Comparison of ENCODE assay signal across 10 cellular contexts in the genomic region with DNA sequence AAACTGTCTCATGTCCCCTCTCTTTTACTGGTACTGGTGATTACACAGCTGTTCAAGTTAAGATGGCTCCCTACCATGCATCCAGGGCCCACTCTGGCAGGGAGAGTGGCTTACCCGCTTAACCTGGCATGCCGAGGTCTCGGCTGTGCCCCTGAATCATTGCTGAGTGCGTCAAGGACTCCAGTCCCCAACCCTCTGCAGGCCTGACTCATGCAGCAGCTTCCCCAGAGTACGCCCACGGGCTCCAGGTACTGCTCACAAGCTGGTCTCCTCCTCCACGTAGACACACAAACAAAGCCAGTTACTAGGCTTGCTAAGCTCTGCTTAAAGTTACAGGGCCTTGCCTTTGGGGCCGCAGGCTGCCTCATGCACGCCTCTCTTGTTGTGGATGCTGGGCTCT.
DNase-seq lines count a peak whose midpoint lies in the region; ATAC-seq, FAIRE-seq and TF ChIP-seq lines count a peak whose summit lies in the region.
"Had no signal": no experiment of that assay in that cellular context is flagged by ENCODE, and none has a peak within 500 bp of the region (broad histone marks: within the 10 kb centered on the region; RNA-seq: fewer than 3 reads in every experiment).

No MANE protein-coding gene starts in this region.

- H3K9me3 ChIP-seq in CD4-positive, alpha-beta memory T cell (ENCODE audit: control insufficient read depth in 1 of 2, low read length in 2 of 2), result no peaks in the 10 kb centered on the region
- peaks cover 10% of the 10 kb centered on the region for H3K9me3 ChIP-seq in GM12878 (replicated peaks; ENCODE audit: control insufficient read depth, insufficient read depth, low read length)
- no peaks in the 10 kb centered on the region for H3K9me3 ChIP-seq in skeletal muscle satellite cell (replicated peaks; ENCODE audit: low read length)
- peaks cover 0 to 14% (median 10%) of the 10 kb centered on the region in 8 donors for H3K9me3 ChIP-seq in spleen

- H3K9ac ChIP-seq in GM12878 (ENCODE audit: control insufficient read depth, insufficient read depth, low read length) (no peak overlapping the region), skeletal muscle satellite cell (ENCODE audit: low read depth, low read length) (peak overlapping the region; percentile 17)
- H3K9ac ChIP-seq: neural progenitor cell had no signal

- POLR2A ChIA-PET in CD4-positive, alpha-beta memory T cell (lab: Charles Lee; ENCODE audit: partially characterized antibody), result interaction anchor here (1.0 kb wide), 1 partner anchor 12 kb away, joined by 4 read pairs; no protein-coding TSS in a partner anchor
- POLR2A ChIA-PET in activated B cell treated with CpG ODN at 0.5 μM for 24 hours (lab: Charles Lee) (interaction anchor here (1.2 to 2.1 kb wide), 3 partner anchors 11 to 104 kb away, joined by 3 to 11 read pairs (median 9); no protein-coding TSS in a partner anchor), GM12878 (lab: Charles Lee) (no interaction called here)

- H3K36me3 ChIP-seq in CD4-positive, alpha-beta memory T cell (ENCODE audit: insufficient read depth, low read length), result no peaks in the 10 kb centered on the region
- H3K36me3 ChIP-seq in GM12878 (ENCODE audit: control insufficient read depth in 2 of 2, insufficient read depth in 2 of 2, low read length in 1 of 2), result no peaks in the 10 kb centered on the region
- H3K36me3 ChIP-seq in skeletal muscle satellite cell (ENCODE audit: insufficient read depth, low read length), result no peaks in the 10 kb centered on the region
- H3K36me3 ChIP-seq in spleen, result no peaks in the 10 kb centered on the region
- H3K36me3 ChIP-seq: cardiac muscle cell, neural progenitor cell had no signal

- BruUV-seq in GM12878 (replicated peaks; lab: Mats Ljungman, UMichigan), result no TSS peak

- TF ChIP-seq RAD21 in GM12878 (IDR thresholded peaks at IDR 0.05; ENCODE audit: insufficient read depth, low read depth, low read length), result no peak

- ATAC-seq in activated B cell treated with CpG ODN at 0.5 μM for 24 hours (ENCODE audit: low read depth), result peak; percentile 51
- peak; percentile 21; the same call in 1 of the 3 replicates for ATAC-seq in GM12878

- no peak overlapping the region for H2AFZ ChIP-seq in GM12878 (ENCODE audit: control insufficient read depth, low read depth, low read length)
- H2AFZ ChIP-seq: neural progenitor cell had no signal

- peaks cover 2 to 18% (median 12%) of the 10 kb centered on the region in 8 donors for H3K9me3 Mint-ChIP-seq in CD4-positive, alpha-beta memory T cell
- H3K9me3 Mint-ChIP-seq in activated B cell treated with CpG ODN at 0.5 μM for 24 hours, result peaks cover 3% of the 10 kb centered on the region

- H3K27ac ChIP-seq in CD4-positive, alpha-beta memory T cell (ENCODE audit: low read depth, low read length), result no peak overlapping the region
- H3K27ac ChIP-seq in GM12878 (ENCODE audit: control insufficient read depth, insufficient read depth), result no peak overlapping the region
- H3K27ac ChIP-seq in spleen, result no peak overlapping the region
- H3K27ac ChIP-seq: cardiac muscle cell, neural progenitor cell had no signal

- TF ChIP-seq EP300 in GM12878 (IDR thresholded peaks at IDR 0.05; ENCODE audit: borderline replicate concordance in 1 of 2, control insufficient read depth in 1 of 2, low read depth in 2 of 2, low read length in 2 of 2), result no peak

- peak in 3 of 5 donors; percentile 8 to 73 (median 11) for DNase-seq in CD4-positive, alpha-beta memory T cell
- DNase-seq in activated B cell treated with CpG ODN at 0.5 μM for 24 hours (no peak), GM12878 (ENCODE audit: low read depth, low spot score) (no peak), spleen (no peak), NCI-H526 treated with DMSO at 0.1 percent for 48 hours (lab: John Stamatoyannopoulos, UW) (no peak), middle frontal gyrus (ENCODE audit: extremely low spot score, low spot score) (no peak), NOMO-1 treated with dmso at 0.1 percent for 144 hours (lab: John Stamatoyannopoulos, UW; ENCODE audit: unreplicated experiment) (no peak)

- no peak for TF ChIP-seq POLR2A in GM12878 (IDR thresholded peaks at IDR 0.05; ENCODE audit: low read depth, low read length)
- TF ChIP-seq POLR2A in spleen (IDR thresholded peaks at IDR 0.05), result no peak

- H3K4me3 Mint-ChIP-seq in CD4-positive, alpha-beta memory T cell, result peak overlapping the region in 4 of 8 donors; percentile 8 to 37 (median 20)
- H3K4me3 Mint-ChIP-seq in activated B cell treated with CpG ODN at 0.5 μM for 24 hours, result peak overlapping the region; percentile 64
- H3K4me3 Mint-ChIP-seq: neural progenitor cell had no signal

- CTCF ChIA-PET in CD4-positive, alpha-beta memory T cell (lab: Charles Lee; ENCODE audit: partially characterized antibody), result no interaction called here
- CTCF ChIA-PET in activated B cell treated with CpG ODN at 0.5 μM for 24 hours (lab: Charles Lee), result no interaction called here
- CTCF ChIA-PET in GM12878 (lab: Yijun Ruan, JAX), result no interaction called here

- H3K27ac Mint-ChIP-seq in CD4-positive, alpha-beta memory T cell, result peak overlapping the region in 4 of 7 donors; percentile 29 to 88 (median 66)
- H3K27ac Mint-ChIP-seq in activated B cell treated with CpG ODN at 0.5 μM for 24 hours, result peak overlapping the region; percentile 72
- H3K27ac Mint-ChIP-seq: neural progenitor cell had no signal

- peak; percentile 65 for FAIRE-seq in GM12878 (lab: Jason Lieb, UNC)

- H3K4me1 Mint-ChIP-seq in CD4-positive, alpha-beta memory T cell, result peaks cover 15 to 31% (median 18%) of the 10 kb centered on the region in 4 donors
- peaks cover 27% of the 10 kb centered on the region for H3K4me1 Mint-ChIP-seq in activated B cell treated with CpG ODN at 0.5 μM for 24 hours

- intact Hi-C loops in CD4-positive, alpha-beta memory T cell (cut with micrococcal nuclease), result no loop called here
- intact Hi-C loops in activated B cell treated with CpG ODN at 0.5 μM for 24 hours (cut with micrococcal nuclease), result loop anchor here (1.0 to 5.0 kb wide), 4 partner anchors 24 to 104 kb away; no protein-coding TSS in a partner anchor
- intact Hi-C loops in GM12878 (cut with micrococcal nuclease; ENCODE audit: unreplicated experiment), result loop anchor here (10.0 kb wide), 1 partner anchor 78 kb away; no protein-coding TSS in a partner anchor
- intact Hi-C loops in spleen (cut with DNase I; ENCODE audit: low total_unique reads), result no loop called here

- H3K4me2 ChIP-seq in GM12878 (ENCODE audit: control insufficient read depth, insufficient read depth), result no peak overlapping the region
- no peak overlapping the region for H3K4me2 ChIP-seq in skeletal muscle satellite cell (ENCODE audit: low read length)
- H3K4me2 ChIP-seq: neural progenitor cell had no signal

- H3K36me3 Mint-ChIP-seq in CD4-positive, alpha-beta memory T cell, result peaks cover 0 to 4% of the 10 kb centered on the region in 2 donors
- H3K36me3 Mint-ChIP-seq in activated B cell treated with CpG ODN at 0.5 μM for 24 hours (ENCODE audit: low read depth), result no peaks in the 10 kb centered on the region
- H3K36me3 Mint-ChIP-seq: neural progenitor cell had no signal

- H3K27me3 Mint-ChIP-seq in CD4-positive, alpha-beta memory T cell, result no peaks in the 10 kb centered on the region
- H3K27me3 Mint-ChIP-seq in activated B cell treated with CpG ODN at 0.5 μM for 24 hours, result no peaks in the 10 kb centered on the region

- H3K4me3 ChIP-seq in CD4-positive, alpha-beta memory T cell (ENCODE audit: low read length in 2 of 2), result no peak overlapping the region
- H3K4me3 ChIP-seq in GM12878 (no peak overlapping the region), skeletal muscle satellite cell (ENCODE audit: low read length) (no peak overlapping the region), spleen (no peak overlapping the region)
- H3K4me3 ChIP-seq: cardiac muscle cell, neural progenitor cell had no signal

- H3K4me1 ChIP-seq in CD4-positive, alpha-beta memory T cell (ENCODE audit: insufficient read depth, low read length), result peaks cover 18% of the 10 kb centered on the region
- H3K4me1 ChIP-seq in GM12878 (ENCODE audit: control insufficient read depth, insufficient read depth, low read length) (peaks cover 18% of the 10 kb centered on the region), skeletal muscle satellite cell (ENCODE audit: control insufficient read depth, insufficient read depth, low read length) (peaks cover 14% of the 10 kb centered on the region), spleen (peaks cover 0 to 15% (median 6%) of the 10 kb centered on the region in 6 donors)
- H3K4me1 ChIP-seq: neural progenitor cell had no signal

- H3K79me2 ChIP-seq in GM12878 (ENCODE audit: control insufficient read depth, insufficient read depth, low read length), result no peaks in the 10 kb centered on the region

- WGBS in GM12878 (ENCODE audit: insufficient coverage, insufficient replicate concordance, low lambda C conversion rate, missing lambda C conversion rate), result 60% methylated on average over 9 of the region's 9 CpGs
- WGBS in spleen, 5 donors, result 83 to 96% (median 86%) methylated on average over 9 of the region's 9 CpGs

- H4K20me1 ChIP-seq in GM12878 (ENCODE audit: control insufficient read depth, insufficient read depth), result no peaks in the 10 kb centered on the region

- TF ChIP-seq CTCF in activated B cell treated with CpG ODN at 0.5 μM for 24 hours (IDR thresholded peaks at IDR 0.05), result no peak
- no peak for TF ChIP-seq CTCF in GM12878 (IDR thresholded peaks at IDR 0.05 in 2 of 3, conservative IDR thresholded peaks at IDR 0.05 in 1 of 3; ENCODE audit: control insufficient read depth in 2 of 3, extremely low read depth in 1 of 3, insufficient read depth in 1 of 3, low read depth in 3 of 3, low read length in 3 of 3)
- no peak for TF ChIP-seq CTCF in spleen (IDR thresholded peaks at IDR 0.05 in 8 of 11, conservative IDR thresholded peaks at IDR 0.05 in 3 of 11)

- in situ Hi-C loops in GM12878 (cut with MboI), result no loop called here

- RAD21 ChIA-PET in GM12878 (lab: Charles Lee; ENCODE audit: unreplicated experiment), result no interaction called here

- SMC1A ChIA-PET in GM12878 (lab: Charles Lee; ENCODE audit: uncharacterized antibody, unreplicated experiment), result interaction anchor here (1.0 to 1.2 kb wide), 2 partner anchors 9 kb away, joined by 3 to 5 read pairs; no protein-coding TSS in a partner anchor

- no peaks in the 10 kb centered on the region for H3K27me3 ChIP-seq in CD4-positive, alpha-beta memory T cell (ENCODE audit: insufficient read depth, low read length)
- H3K27me3 ChIP-seq in GM12878 (replicated peaks in 1 of 2; ENCODE audit: control insufficient read depth in 2 of 2, insufficient read depth in 2 of 2, low read length in 1 of 2) (peaks cover 6 to 7% of the 10 kb centered on the region in 2 experiments), skeletal muscle satellite cell (ENCODE audit: control insufficient read depth, insufficient read depth, low read length) (no peaks in the 10 kb centered on the region), spleen (replicated peaks in 1 of 7) (no peaks in the 10 kb centered on the region)
- H3K27me3 ChIP-seq: cardiac muscle cell, neural progenitor cell had no signal

TF ChIP-seq in GM12878, 131 proteins besides CTCF, POLR2A, EP300 and RAD21:
- TF ChIP-seq MYC (IDR thresholded peaks at IDR 0.05; ENCODE audit: insufficient read depth, insufficient read length, insufficient replicate concordance, low read length, severe bottlenecking) (no peak), JUNB (IDR thresholded peaks at IDR 0.05) (no peak), SMAD5 (IDR thresholded peaks at IDR 0.05; ENCODE audit: low read depth) (no peak)

Comparison
In these comparisons a context has a peak if more than half of its experiments do, and no peak if none do; other contexts are left out.
1. DNase-seq: peak in CD4-positive, alpha-beta memory T cell (3 of 5); none in activated B cell treated with CpG ODN at 0.5 μM for 24 hours (single experiment), GM12878 (single experiment), spleen (single experiment), NCI-H526 treated with DMSO at 0.1 percent for 48 hours (single experiment), middle frontal gyrus (single experiment) and NOMO-1 treated with dmso at 0.1 percent for 144 hours (single experiment).
2. intact Hi-C loops: an anchor here in activated B cell treated with CpG ODN at 0.5 μM for 24 hours (1.0 to 5.0 kb wide) and GM12878 (10.0 kb wide); none called in CD4-positive, alpha-beta memory T cell and spleen.